In genomic region chr15:78431955-78432354, GRCh38 we compare ENCODE assay signal across 33 cellular contexts.
"Had no signal": no experiment of that assay in that cellular context is flagged by ENCODE, and none has a peak within 500 bp of the region (broad histone marks: within the 10 kb centered on the region; RNA-seq: fewer than 3 reads in every experiment).

No MANE protein-coding gene starts in this region.

- H3K27ac Mint-ChIP-seq: activated CD4-positive, alpha-beta memory T cell treated with anti-CD3 and anti-CD28 coated beads, Interleukin-2, amount 10 ng/mL, durations not matched to agents 7 days and 5 days; activated CD8-positive, alpha-beta memory T cell treated with anti-CD3 and anti-CD28 coated beads, Interleukin-2, amount 10 ng/mL, durations not matched to agents 7 days and 5 days; activated naive CD4-positive, alpha-beta T cell treated with anti-CD3 and anti-CD28 coated beads for 36 hours; activated naive CD4-positive, alpha-beta T cell treated with anti-CD3 and anti-CD28 coated beads, Interleukin-2, amount 50 U/mL, for 72 hours; activated T-cell treated with anti-CD3 and anti-CD28 coated beads, Interleukin-2, amount 50 U/mL, for 24 hours had no signal

- DNase-seq: activated CD4-positive, alpha-beta memory T cell treated with anti-CD3 and anti-CD28 coated beads, Interleukin-2, amount 10 ng/mL, durations not matched to agents 7 days and 5 days; activated CD4-positive, alpha-beta T cell treated with anti-CD3 and anti-CD28 coated beads for 1 hour; activated CD4-positive, alpha-beta T cell treated with anti-CD3 and anti-CD28 coated beads for 48 hours; activated CD4-positive, CD25-positive, alpha-beta regulatory T cell; activated CD8-positive, alpha-beta memory T cell treated with anti-CD3 and anti-CD28 coated beads for 24 hours; activated CD8-positive, alpha-beta memory T cell treated with anti-CD3 and anti-CD28 coated beads, Interleukin-2, amount 10 ng/mL, durations not matched to agents 7 days and 5 days; activated gamma-delta T cell treated with Interleukin-2 at 50 U/mL for 16 hours; activated naive CD4-positive, alpha-beta T cell treated with anti-CD3 and anti-CD28 coated beads for 36 hours; activated T-cell treated with anti-CD3 and anti-CD28 coated beads, Interleukin-2, amount 50 U/mL, for 24 hours; amniotic stem cell; aorta; brain microvascular endothelial cell; central memory CD4-positive, alpha-beta T cell; MM.1S; MV-4-11; NCI-H1092; NCI-H1436 treated with DMSO at 0.1 percent for 48 hours; NCI-H187; NCI-H2029 treated with DMSO at 0.1 percent for 48 hours; NCI-H2107; NCI-H2171; NCI-H446; NCI-H510A treated with DMSO at 0.1 percent for 48 hours; NCI-H526 treated with DMSO at 0.1 percent for 48 hours; NCI-H774; PC-9; Right ventricle myocardium superior; SW 1271; T-helper 1 cell; T-helper 2 cell; T-helper 9 cell; WERI-Rb-1 had no signal

- ATAC-seq: activated CD8-positive, alpha-beta memory T cell treated with anti-CD3 and anti-CD28 coated beads, Interleukin-2, amount 10 ng/mL, durations not matched to agents 7 days and 5 days; activated naive CD4-positive, alpha-beta T cell treated with anti-CD3 and anti-CD28 coated beads, Interleukin-2, amount 50 U/mL, for 72 hours had no signal

- H3K4me3 Mint-ChIP-seq: activated CD4-positive, alpha-beta memory T cell treated with anti-CD3 and anti-CD28 coated beads, Interleukin-2, amount 10 ng/mL, durations not matched to agents 7 days and 5 days; activated CD8-positive, alpha-beta memory T cell treated with anti-CD3 and anti-CD28 coated beads, Interleukin-2, amount 10 ng/mL, durations not matched to agents 7 days and 5 days; activated naive CD4-positive, alpha-beta T cell treated with anti-CD3 and anti-CD28 coated beads for 36 hours; activated T-cell treated with anti-CD3 and anti-CD28 coated beads, Interleukin-2, amount 50 U/mL, for 24 hours had no signal

- H3K9me3 Mint-ChIP-seq: activated CD4-positive, alpha-beta memory T cell treated with anti-CD3 and anti-CD28 coated beads, Interleukin-2, amount 10 ng/mL, durations not matched to agents 7 days and 5 days; activated naive CD4-positive, alpha-beta T cell treated with anti-CD3 and anti-CD28 coated beads for 36 hours; activated T-cell treated with anti-CD3 and anti-CD28 coated beads, Interleukin-2, amount 50 U/mL, for 24 hours had no signal
